ENCODE assay signal across 8 cellular contexts in the genomic region with DNA sequence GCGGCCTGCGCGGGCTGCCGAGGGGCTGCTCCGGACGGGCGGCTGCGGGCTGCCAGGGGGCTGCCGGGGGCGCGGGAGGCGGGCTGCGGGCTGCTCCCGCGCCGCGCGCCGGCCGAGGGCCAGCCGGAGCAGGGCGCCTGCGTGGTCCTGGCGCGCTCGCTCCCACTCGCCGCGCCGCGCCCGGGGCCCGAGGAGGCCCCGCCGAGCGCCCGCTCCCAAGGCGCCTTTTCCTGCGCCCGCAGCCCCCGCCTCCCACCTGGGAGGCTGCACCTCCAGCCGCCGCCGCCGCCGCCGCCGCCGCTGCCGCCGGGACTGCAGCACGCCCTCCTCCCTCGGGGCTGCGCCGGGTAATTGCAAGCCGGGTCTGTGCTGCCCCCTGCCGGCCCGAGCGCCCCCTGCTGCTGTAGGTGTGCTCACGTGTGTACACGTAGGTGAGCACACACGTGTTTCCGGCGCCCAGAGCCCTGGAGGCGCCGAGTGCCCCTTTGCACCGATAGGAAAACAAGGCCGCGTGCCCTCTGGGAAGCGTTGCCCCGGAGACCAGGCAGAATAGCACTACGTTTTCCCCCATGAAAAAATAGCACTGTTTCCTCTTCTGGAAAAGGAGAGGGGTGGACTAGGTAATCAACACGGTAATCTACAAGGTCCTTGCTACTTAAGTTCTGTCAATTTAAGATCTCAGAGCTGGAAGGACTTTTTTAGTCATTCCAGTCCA. TPM values are rescaled to one million over a fixed set of nuclear protein-coding genes. Genes with fewer than 3 reads are reported as not detected.
DNase-seq lines count a peak whose midpoint lies in the region; ATAC-seq and TF ChIP-seq lines count a peak whose summit lies in the region.

A gene (minus strand): TSS at position 326 of the 715 bp plus-strand sequence. CDS start 613 bp downstream, outside the sequence.

- no peaks in the 10 kb centered on the region for H3K9me3 ChIP-seq in heart right ventricle
- no peaks in the 10 kb centered on the region for H3K9me3 ChIP-seq in upper lobe of right lung

- H3K4me1 Mint-ChIP-seq in activated naive CD8-positive, alpha-beta T cell treated with anti-CD3 and anti-CD28 coated beads, Interleukin-2, amount 50 U/mL, for 24 hours, result peaks cover 6% of the 10 kb centered on the region

- H3K27me3 ChIP-seq in heart right ventricle, result peaks cover 0 to 71% (median 36%) of the 10 kb centered on the region in 7 donors
- peaks cover 16% of the 10 kb centered on the region for H3K27me3 ChIP-seq in upper lobe of right lung

- H3K27ac Mint-ChIP-seq in activated naive CD8-positive, alpha-beta T cell treated with anti-CD3 and anti-CD28 coated beads, Interleukin-2, amount 50 U/mL, for 24 hours, result no peak within 1 kb of the TSS

- H3K27me3 Mint-ChIP-seq in activated naive CD8-positive, alpha-beta T cell treated with anti-CD3 and anti-CD28 coated beads, Interleukin-2, amount 50 U/mL, for 24 hours, result peaks cover 66% of the 10 kb centered on the region

- 1% methylated on average over 49 to 68 of the region's 73 CpGs for WGBS in heart right ventricle, 2 donors

- H3K27ac ChIP-seq in heart right ventricle, result no peak within 1 kb of the TSS
- peak within 1 kb of the TSS; percentile 27 for H3K27ac ChIP-seq in upper lobe of right lung

- no peaks in the 10 kb centered on the region for H3K9me3 Mint-ChIP-seq in activated naive CD8-positive, alpha-beta T cell treated with anti-CD3 and anti-CD28 coated beads, Interleukin-2, amount 50 U/mL, for 24 hours

- peak; percentile 61 for DNase-seq in GM12864 (ENCODE audit: low read depth)
- DNase-seq in NCI-H1092 treated with DMSO at 0.1 percent for 48 hours (lab: John Stamatoyannopoulos, UW), result peak; percentile 87
- DNase-seq in SW480 (ENCODE audit: low spot score), result peak; percentile 92
- DNase-seq in activated naive CD8-positive, alpha-beta T cell treated with anti-CD3 and anti-CD28 coated beads, Interleukin-2, amount 50 U/mL, for 24 hours, result peak; percentile 93
- DNase-seq in heart right ventricle, result peak; percentile 81 to 85
- DNase-seq in posterior vena cava (ENCODE audit: low spot score), result peak; percentile 93
- peak; percentile 95 for DNase-seq in upper lobe of right lung

- H3K36me3 ChIP-seq in heart right ventricle (no peaks in the 10 kb centered on the region), upper lobe of right lung (no peaks in the 10 kb centered on the region)

- H3K36me3 Mint-ChIP-seq in activated naive CD8-positive, alpha-beta T cell treated with anti-CD3 and anti-CD28 coated beads, Interleukin-2, amount 50 U/mL, for 24 hours (ENCODE audit: low read depth), result no peaks in the 10 kb centered on the region

- peak within 1 kb of the TSS; percentile 58 for H3K4me3 Mint-ChIP-seq in activated naive CD8-positive, alpha-beta T cell treated with anti-CD3 and anti-CD28 coated beads, Interleukin-2, amount 50 U/mL, for 24 hours

- H3K4me3 ChIP-seq in GM12864 (ENCODE audit: low read depth, low read length) (peak within 1 kb of the TSS; percentile 42; the same call in 1 of the 2 replicates), heart right ventricle (peak within 1 kb of the TSS; percentile 18 to 54 (median 48)), upper lobe of right lung (peak within 1 kb of the TSS; percentile 48)

- intact Hi-C loops in heart right ventricle (cut with DNase I), result loop anchor here in 6 of 10 donors (2.0 to 10.0 kb wide), 5 partner anchors 76 to 436 kb away; no protein-coding TSS in a partner anchor
- intact Hi-C loops in posterior vena cava (cut with DNase I), result loop anchor here in 1 of 2 donors (1.0 kb wide), 1 partner anchor 75 kb away; no protein-coding TSS in a partner anchor
- intact Hi-C loops in upper lobe of right lung (cut with DNase I), result no loop called here

- peak; percentile 80 for TF ChIP-seq CTCF in GM12864 (IDR thresholded peaks at IDR 0.05; ENCODE audit: low read depth, low read length, missing control alignments)
- peak; percentile 73 to 92 (median 90) for TF ChIP-seq CTCF in heart right ventricle (IDR thresholded peaks at IDR 0.05)
- peak; percentile 88 for TF ChIP-seq CTCF in upper lobe of right lung (IDR thresholded peaks at IDR 0.05)

- peaks cover 2 to 24% (median 10%) of the 10 kb centered on the region in 9 donors for H3K4me1 ChIP-seq in heart right ventricle
- peaks cover 7% of the 10 kb centered on the region for H3K4me1 ChIP-seq in upper lobe of right lung

- ATAC-seq in HG02610 (IDR thresholded peaks at IDR 0.05; ENCODE audit: unreplicated experiment), result peak; percentile 96
- ATAC-seq in activated naive CD8-positive, alpha-beta T cell treated with anti-CD3 and anti-CD28 coated beads, Interleukin-2, amount 50 U/mL, for 24 hours, result peak; percentile 95
- ATAC-seq in heart right ventricle, result peak; percentile 79 to 94 (median 90)
- peak; percentile 91 for ATAC-seq in upper lobe of right lung

RNA-seq across cellular contexts. Expression of the gene that starts here (rescaled TPM):
- total RNA-seq in heart right ventricle (10 to 100 TPM in 2 of 10 donors, 1 to 10 TPM in 8; 2.4 to 15.2 (median 4.7) TPM), posterior vena cava (under 1 TPM; 0.28 to 0.62 TPM), upper lobe of right lung (10.1 TPM)
- 1 to 10 TPM in 1 of 2 donors, under 1 TPM in 1; 0.20 to 3.4 TPM for polyA plus RNA-seq in heart right ventricle

Comparison
In these comparisons a context has a peak if more than half of its experiments do, and no peak if none do; other contexts are left out.
1. Peak in DNase-seq in posterior vena cava; RNA of the gene not detected or under 1 TPM.